Comparison of ENCODE assay signal across 10 cellular contexts in the genomic region with DNA sequence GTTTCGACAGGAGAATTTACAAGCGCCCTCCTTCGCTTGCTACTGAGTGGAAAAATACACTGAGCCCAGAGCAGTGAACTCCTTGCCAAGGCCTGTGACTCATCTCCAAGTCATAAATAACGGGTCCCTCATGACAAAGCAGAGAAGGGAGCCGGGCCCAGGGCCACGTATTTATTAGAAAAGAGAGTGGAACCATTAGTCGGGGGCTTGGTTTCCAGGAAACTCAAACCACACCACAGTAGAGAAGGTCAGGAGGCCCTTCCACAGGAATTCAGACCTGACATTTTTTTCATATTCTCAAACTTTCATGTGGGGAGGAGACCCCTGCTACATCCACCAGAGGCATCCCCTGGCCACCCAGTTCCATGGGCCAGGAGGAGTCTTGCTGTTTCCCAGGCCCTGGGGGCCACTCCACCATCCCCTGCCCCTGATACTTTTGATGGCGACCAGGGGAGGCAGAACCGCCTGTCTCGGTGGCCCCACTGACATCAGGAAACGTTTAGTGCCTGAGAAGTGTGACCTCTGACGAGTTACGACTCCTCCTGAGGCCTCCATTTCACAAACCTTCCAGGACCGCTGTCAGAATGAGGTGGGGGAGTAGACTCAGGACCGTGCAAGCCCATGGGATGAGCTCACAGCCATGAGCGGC.
DNase-seq lines count a peak whose midpoint lies in the region; ATAC-seq and TF ChIP-seq lines count a peak whose summit lies in the region.
"Had no signal": no experiment of that assay in that cellular context is flagged by ENCODE, and none has a peak within 500 bp of the region (broad histone marks: within the 10 kb centered on the region; RNA-seq: fewer than 3 reads in every experiment).

No MANE protein-coding gene starts in this region.

- no peaks in the 10 kb centered on the region for H3K36me3 Mint-ChIP-seq in CD14-positive monocyte

- peak; percentile 96 for ATAC-seq in thoracic aorta (ENCODE audit: insufficient number of reproducible peaks, low FRiP score, low read depth)
- no peak for ATAC-seq in GM18867 (IDR thresholded peaks at IDR 0.05; ENCODE audit: unreplicated experiment)

- H3K27me3 Mint-ChIP-seq in CD14-positive monocyte (ENCODE audit: low read depth in 3 of 3): peaks cover 1 to 7% (median 5%) of the 10 kb centered on the region in 3 donors

- H3K27me3 ChIP-seq in thoracic aorta (replicated peaks; ENCODE audit: insufficient read depth): no peaks in the 10 kb centered on the region
- H3K27me3 ChIP-seq: Peyer's patch had no signal

- no peaks in the 10 kb centered on the region for H3K9me3 ChIP-seq in thoracic aorta
- H3K9me3 ChIP-seq: Peyer's patch had no signal

- in situ Hi-C loops in astrocyte of the spinal cord (cut with HindIII; ENCODE audit: low sequenced_read_pairs): no loop called here

- DNase-seq in HS-27A (ENCODE audit: low read depth): peak; percentile 65
- DNase-seq in astrocyte of the spinal cord (ENCODE audit: low read depth, low spot score): peak; percentile 97
- DNase-seq in kidney glomerular epithelial cell (lab: John Stamatoyannopoulos, UW): peak; percentile 79
- DNase-seq in thoracic aorta (ENCODE audit: low spot score): peak; percentile 76
- no peak for DNase-seq in GM10266 (ENCODE audit: extremely low spot score)
- DNase-seq in NCI-H2081 treated with DMSO at 0.1 percent for 48 hours (lab: John Stamatoyannopoulos, UW): no peak
- no peak for DNase-seq in CD14-positive monocyte (ENCODE audit: low spot score)
- DNase-seq: stimulated activated CD4-positive, alpha-beta T cell treated with anti-CD3 and anti-CD28 coated beads, Interleukin-4, amount 100 ng/mL, for 24 hours had no signal

- H3K9me3 Mint-ChIP-seq in CD14-positive monocyte: peaks cover 0 to 5% (median 3%) of the 10 kb centered on the region in 7 donors

- H3K4me1 Mint-ChIP-seq in CD14-positive monocyte: no peaks in the 10 kb centered on the region

- H3K4me3 Mint-ChIP-seq in CD14-positive monocyte: no peak overlapping the region

- H3K27ac ChIP-seq in thoracic aorta: peak overlapping the region; percentile 11 to 58

- intact Hi-C loops in CD14-positive monocyte (cut with micrococcal nuclease): no loop called here

- H3K4me3 ChIP-seq in astrocyte of the spinal cord (ENCODE audit: low read depth, low read length): no peak overlapping the region
- H3K4me3 ChIP-seq in thoracic aorta: peak overlapping the region; percentile 25
- H3K4me3 ChIP-seq: Peyer's patch had no signal

- H3K4me1 ChIP-seq in thoracic aorta (ENCODE audit: control insufficient read depth in 1 of 2, low read depth in 2 of 2): peaks cover 26 to 38% of the 10 kb centered on the region in 2 donors

- TF ChIP-seq CTCF in astrocyte of the spinal cord (IDR thresholded peaks at IDR 0.05; ENCODE audit: low read depth, low read length): no peak
- no peak for TF ChIP-seq CTCF in thoracic aorta (IDR thresholded peaks at IDR 0.05)
- TF ChIP-seq CTCF in GM10266 (IDR thresholded peaks at IDR 0.05; ENCODE audit: control insufficient read depth, insufficient read depth, low read depth, missing control alignments): no peak
- TF ChIP-seq CTCF in CD14-positive monocyte (IDR thresholded peaks at IDR 0.05): no peak

- H3K36me3 ChIP-seq in thoracic aorta: no peaks in the 10 kb centered on the region
- H3K36me3 ChIP-seq: Peyer's patch had no signal

- H3K27ac Mint-ChIP-seq in CD14-positive monocyte: no peak overlapping the region

Comparison
In these comparisons a context has a peak if more than half of its experiments do, and no peak if none do; other contexts are left out.
1. DNase-seq: peak in HS-27A (single experiment), astrocyte of the spinal cord (single experiment), kidney glomerular epithelial cell (single experiment) and thoracic aorta (single experiment); none in GM10266 (single experiment), NCI-H2081 treated with DMSO at 0.1 percent for 48 hours (single experiment) and CD14-positive monocyte (single experiment).